ENCODE assay signal across 8 cellular contexts in genomic region chr1:88890790-88891317, GRCh38. TPM values are rescaled to one million over a fixed set of nuclear protein-coding genes. Genes with fewer than 3 reads are reported as not detected.
DNase-seq lines count a peak whose midpoint lies in the region; ATAC-seq and TF ChIP-seq lines count a peak whose summit lies in the region.

No MANE protein-coding gene starts in this region.

- POLR2A ChIA-PET in activated B cell treated with CpG ODN at 0.5 μM for 24 hours (lab: Charles Lee): interaction anchor here (0.6 to 2.7 kb wide), 13 partner anchors 14 to 1561 kb away, joined by 3 to 29 read pairs (median 5); partner anchors contain the start of gene PKN2

- H3K9me3 ChIP-seq in cardiac muscle cell (ENCODE audit: low read depth): no peaks in the 10 kb centered on the region
- H3K9me3 ChIP-seq in mucosa of stomach (ENCODE audit: control insufficient read depth, low read length): no peaks in the 10 kb centered on the region

- peaks cover 13% of the 10 kb centered on the region for H3K36me3 ChIP-seq in cardiac muscle cell
- H3K36me3 ChIP-seq in mucosa of stomach (ENCODE audit: control insufficient read depth, insufficient read depth, low read length): no peaks in the 10 kb centered on the region

- H3K27ac ChIP-seq in cardiac muscle cell: peak overlapping the region; percentile 92
- peak overlapping the region; percentile 72 for H3K27ac ChIP-seq in epithelial cell of prostate

- peak; percentile 46 to 62 for DNase-seq in cardiac muscle cell (ENCODE audit: low read depth in 1 of 2, low spot score in 1 of 2)
- DNase-seq in Right ventricle myocardium inferior (ENCODE audit: missing footprints): no peak
- DNase-seq in LoVo (ENCODE audit: low spot score): peak; percentile 27
- DNase-seq in activated B cell treated with CpG ODN at 0.5 μM for 24 hours: no peak
- DNase-seq in epithelial cell of prostate (ENCODE audit: low read depth, low spot score): no peak
- no peak for DNase-seq in type B pancreatic cell (ENCODE audit: extremely low spot score, unreplicated experiment)

- H3K9me3 Mint-ChIP-seq in activated B cell treated with CpG ODN at 0.5 μM for 24 hours (no peaks in the 10 kb centered on the region), type B pancreatic cell (no peaks in the 10 kb centered on the region)

- peaks cover 40% of the 10 kb centered on the region for H3K4me1 Mint-ChIP-seq in activated B cell treated with CpG ODN at 0.5 μM for 24 hours
- peaks cover 18% of the 10 kb centered on the region for H3K4me1 Mint-ChIP-seq in type B pancreatic cell (ENCODE audit: unreplicated experiment)

- intact Hi-C loops in Right ventricle myocardium inferior (cut with DNase I): no loop called here
- intact Hi-C loops in activated B cell treated with CpG ODN at 0.5 μM for 24 hours (cut with micrococcal nuclease): loop anchor here (1.0 to 5.0 kb wide), 7 partner anchors 207 to 1976 kb away; partner anchors contain the start of genes GBP4, HS2ST1, LMO4 and LRRC8B

- H3K4me3 Mint-ChIP-seq in activated B cell treated with CpG ODN at 0.5 μM for 24 hours (peak overlapping the region; percentile 99), type B pancreatic cell (peak overlapping the region; percentile 99)

- H3K27ac Mint-ChIP-seq in activated B cell treated with CpG ODN at 0.5 μM for 24 hours (peak overlapping the region; percentile 96), type B pancreatic cell (peak overlapping the region; percentile 98)

- TF ChIP-seq CTCF in cardiac muscle cell (IDR thresholded peaks at IDR 0.05; ENCODE audit: low read depth, low read length) (no peak), activated B cell treated with CpG ODN at 0.5 μM for 24 hours (IDR thresholded peaks at IDR 0.05) (no peak), type B pancreatic cell (conservative IDR thresholded peaks at IDR 0.05) (no peak)

- no peaks in the 10 kb centered on the region for H3K27me3 Mint-ChIP-seq in activated B cell treated with CpG ODN at 0.5 μM for 24 hours
- H3K27me3 Mint-ChIP-seq in type B pancreatic cell: no peaks in the 10 kb centered on the region

- peak overlapping the region; percentile 90 for H3K4me3 ChIP-seq in cardiac muscle cell
- peak overlapping the region; percentile 98 for H3K4me3 ChIP-seq in mucosa of stomach (ENCODE audit: low read length)

- no peaks in the 10 kb centered on the region for H3K27me3 ChIP-seq in cardiac muscle cell
- no peaks in the 10 kb centered on the region for H3K27me3 ChIP-seq in mucosa of stomach (ENCODE audit: control insufficient read depth, insufficient read depth, low read length)

- peaks cover 35% of the 10 kb centered on the region for H3K36me3 Mint-ChIP-seq in activated B cell treated with CpG ODN at 0.5 μM for 24 hours (ENCODE audit: low read depth)
- H3K36me3 Mint-ChIP-seq in type B pancreatic cell: peaks cover 3% of the 10 kb centered on the region

- H3K9ac ChIP-seq in mucosa of stomach (ENCODE audit: low read length): peak overlapping the region; percentile 98

- CTCF ChIA-PET in activated B cell treated with CpG ODN at 0.5 μM for 24 hours (lab: Charles Lee): no interaction called here

- peaks cover 8% of the 10 kb centered on the region for H3K4me1 ChIP-seq in cardiac muscle cell (ENCODE audit: low read depth)
- H3K4me1 ChIP-seq in mucosa of stomach (ENCODE audit: control insufficient read depth, insufficient read depth, low read length): no peaks in the 10 kb centered on the region

- ATAC-seq in Right ventricle myocardium inferior: no peak
- ATAC-seq in activated B cell treated with CpG ODN at 0.5 μM for 24 hours (ENCODE audit: low read depth): peak; percentile 13
- no peak for ATAC-seq in HG03108 (IDR thresholded peaks at IDR 0.05; ENCODE audit: unreplicated experiment)

RNA-seq across cellular contexts. Expression of gene GTF2B, which starts 0.5 kb away (rescaled TPM):
- total RNA-seq in cardiac muscle cell: 30.8 and 32.6 TPM in 2 replicates
- polyA plus RNA-seq in cardiac muscle cell: 39.6 and 43.1 TPM in 2 replicates
- total RNA-seq in Right ventricle myocardium inferior: 12.4 TPM
- 30.0 and 32.2 TPM in 2 replicates for total RNA-seq in activated B cell treated with CpG ODN at 0.5 μM for 24 hours
- total RNA-seq in type B pancreatic cell (ENCODE audit: low replicate concordance): 27.5 and 31.0 TPM in 2 replicates

Comparison
In these comparisons a context has a peak if more than half of its experiments do, and no peak if none do; other contexts are left out.
1. DNase-seq: peak in cardiac muscle cell (2 of 2) and LoVo (single experiment); none in Right ventricle myocardium inferior (single experiment), activated B cell treated with CpG ODN at 0.5 μM for 24 hours (single experiment), epithelial cell of prostate (single experiment) and type B pancreatic cell (single experiment).